In the genomic region with DNA sequence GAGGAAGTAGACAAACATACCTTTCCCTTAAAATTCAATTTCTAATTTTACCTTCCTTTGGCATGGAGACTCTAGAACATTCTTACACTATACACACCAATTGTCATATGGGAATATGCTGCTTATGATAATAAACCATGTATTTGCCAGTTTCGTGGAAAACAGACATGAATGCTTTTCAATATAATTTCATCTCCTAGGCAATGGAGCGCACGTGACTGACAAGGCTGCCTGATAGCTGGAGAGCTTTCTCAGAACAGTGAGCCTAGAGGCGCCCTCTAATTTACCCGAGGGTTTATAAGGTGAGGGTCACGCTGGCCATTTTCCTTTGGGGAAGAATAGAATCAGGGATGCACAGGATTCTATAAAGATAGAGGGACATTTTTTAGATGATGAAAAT, we compare ENCODE assay signal across 20 cellular contexts. TPM values are rescaled to one million over a fixed set of nuclear protein-coding genes. Genes with fewer than 3 reads are reported as not detected.
DNase-seq lines count a peak whose midpoint lies in the region; ATAC-seq, FAIRE-seq and TF ChIP-seq lines count a peak whose summit lies in the region.
"Had no signal": no experiment of that assay in that cellular context is flagged by ENCODE, and none has a peak within 500 bp of the region (broad histone marks: within the 10 kb centered on the region; RNA-seq: fewer than 3 reads in every experiment).

No MANE protein-coding gene starts in this region.

- peaks cover 5% of the 10 kb centered on the region for H3K4me1 Mint-ChIP-seq in activated naive CD4-positive, alpha-beta T cell treated with anti-CD3 and anti-CD28 coated beads for 36 hours (ENCODE audit: low read depth)
- peaks cover 24% of the 10 kb centered on the region for H3K4me1 Mint-ChIP-seq in central memory CD8-positive, alpha-beta T cell
- peaks cover 22% of the 10 kb centered on the region for H3K4me1 Mint-ChIP-seq in stimulated activated memory B cell treated with anti-CD40 and anti-IgM and Interleukin-4, amounts not matched to agents 10 μg/mL and 1 μg/mL and 100 μg/mL, for 72 hours
- H3K4me1 Mint-ChIP-seq in GM23338 = peaks cover 2% of the 10 kb centered on the region; the same call in 1 of the 3 replicates

- H3K27me3 Mint-ChIP-seq in activated naive CD4-positive, alpha-beta T cell treated with anti-CD3 and anti-CD28 coated beads for 36 hours (ENCODE audit: low read depth) = peaks cover 15% of the 10 kb centered on the region
- no peaks in the 10 kb centered on the region for H3K27me3 Mint-ChIP-seq in central memory CD8-positive, alpha-beta T cell
- peaks cover 18% of the 10 kb centered on the region for H3K27me3 Mint-ChIP-seq in stimulated activated memory B cell treated with anti-CD40 and anti-IgM and Interleukin-4, amounts not matched to agents 10 μg/mL and 1 μg/mL and 100 μg/mL, for 72 hours
- peaks cover 38% of the 10 kb centered on the region for H3K27me3 Mint-ChIP-seq in GM23338 (ENCODE audit: insufficient read depth, low read depth, poor library complexity)

- no peak overlapping the region for H2AFZ ChIP-seq in GM23338
- H2AFZ ChIP-seq: GM23248 had no signal

- H3K9me3 Mint-ChIP-seq in activated naive CD4-positive, alpha-beta T cell treated with anti-CD3 and anti-CD28 coated beads for 36 hours = no peaks in the 10 kb centered on the region
- no peaks in the 10 kb centered on the region for H3K9me3 Mint-ChIP-seq in central memory CD8-positive, alpha-beta T cell
- H3K9me3 Mint-ChIP-seq in stimulated activated memory B cell treated with anti-CD40 and anti-IgM and Interleukin-4, amounts not matched to agents 10 μg/mL and 1 μg/mL and 100 μg/mL, for 72 hours = no peaks in the 10 kb centered on the region
- H3K9me3 Mint-ChIP-seq in GM23338 = no peaks in the 10 kb centered on the region
- H3K9me3 Mint-ChIP-seq: activated CD4-positive, alpha-beta memory T cell treated with anti-CD3 and anti-CD28 coated beads for 36 hours; WTC11 had no signal

- no peaks in the 10 kb centered on the region for H3K79me2 ChIP-seq in GM23338 (replicated peaks; ENCODE audit: insufficient read depth)

- intact Hi-C loops in activated naive CD4-positive, alpha-beta T cell treated with anti-CD3 and anti-CD28 coated beads for 36 hours (cut with micrococcal nuclease) = loop anchor here (10.0 kb wide), 1 partner anchor 703 kb away; a partner anchor contains a TSS

- H3K4me3 ChIP-seq in GM23338 = no peak overlapping the region
- H3K4me3 ChIP-seq: GM23248 had no signal

- CTCF ChIA-PET in activated naive CD4-positive, alpha-beta T cell treated with anti-CD3 and anti-CD28 coated beads for 36 hours (lab: Charles Lee) = interaction anchor here (0.6 to 1.0 kb wide), 2 partner anchors 16 to 141 kb away, joined by 3 read pairs; no protein-coding TSS in a partner anchor

- no peak overlapping the region for H3K27ac Mint-ChIP-seq in activated naive CD4-positive, alpha-beta T cell treated with anti-CD3 and anti-CD28 coated beads for 36 hours
- no peak overlapping the region for H3K27ac Mint-ChIP-seq in central memory CD8-positive, alpha-beta T cell (ENCODE audit: low read depth)
- H3K27ac Mint-ChIP-seq in stimulated activated memory B cell treated with anti-CD40 and anti-IgM and Interleukin-4, amounts not matched to agents 10 μg/mL and 1 μg/mL and 100 μg/mL, for 72 hours = no peak overlapping the region
- H3K27ac Mint-ChIP-seq in GM23338 = no peak overlapping the region
- H3K27ac Mint-ChIP-seq: activated CD4-positive, alpha-beta memory T cell treated with anti-CD3 and anti-CD28 coated beads for 36 hours; progenitor cell of endocrine pancreas; WTC11 had no signal

- peak overlapping the region; percentile 1 for H3K4me3 Mint-ChIP-seq in activated naive CD4-positive, alpha-beta T cell treated with anti-CD3 and anti-CD28 coated beads for 36 hours
- peak overlapping the region; percentile 52 for H3K4me3 Mint-ChIP-seq in central memory CD8-positive, alpha-beta T cell
- peak overlapping the region; percentile 29 for H3K4me3 Mint-ChIP-seq in stimulated activated memory B cell treated with anti-CD40 and anti-IgM and Interleukin-4, amounts not matched to agents 10 μg/mL and 1 μg/mL and 100 μg/mL, for 72 hours
- H3K4me3 Mint-ChIP-seq in GM23338 = no peak overlapping the region
- H3K4me3 Mint-ChIP-seq: activated CD4-positive, alpha-beta memory T cell treated with anti-CD3 and anti-CD28 coated beads for 36 hours; WTC11 had no signal

- H3K36me3 Mint-ChIP-seq in activated naive CD4-positive, alpha-beta T cell treated with anti-CD3 and anti-CD28 coated beads for 36 hours (ENCODE audit: low read depth) = no peaks in the 10 kb centered on the region
- no peaks in the 10 kb centered on the region for H3K36me3 Mint-ChIP-seq in central memory CD8-positive, alpha-beta T cell (ENCODE audit: insufficient read depth)
- H3K36me3 Mint-ChIP-seq in stimulated activated memory B cell treated with anti-CD40 and anti-IgM and Interleukin-4, amounts not matched to agents 10 μg/mL and 1 μg/mL and 100 μg/mL, for 72 hours = no peaks in the 10 kb centered on the region
- no peaks in the 10 kb centered on the region for H3K36me3 Mint-ChIP-seq in GM23338 (ENCODE audit: low read depth)
- H3K36me3 Mint-ChIP-seq: activated CD4-positive, alpha-beta memory T cell treated with anti-CD3 and anti-CD28 coated beads for 36 hours; WTC11 had no signal

- ATAC-seq in central memory CD8-positive, alpha-beta T cell (replicated peaks; ENCODE audit: extremely low read depth, poor library complexity, severe bottlenecking) = no peak
- ATAC-seq in stimulated activated memory B cell treated with anti-CD40 and anti-IgM and Interleukin-4, amounts not matched to agents 10 μg/mL and 1 μg/mL and 100 μg/mL, for 72 hours = no peak
- no peak for ATAC-seq in GM23338
- ATAC-seq: WTC11 had no signal

- H3K4me1 ChIP-seq in GM23338 (ENCODE audit: insufficient read depth) = no peaks in the 10 kb centered on the region

- no peak overlapping the region for H3K4me2 ChIP-seq in GM23338
- H3K4me2 ChIP-seq: SK-N-SH had no signal

- no peak for TF ChIP-seq POLR2A in GM12891 (IDR thresholded peaks at IDR 0.05; ENCODE audit: low read depth, low read length)

- no peak for TF ChIP-seq CTCF in GM23338 (conservative IDR thresholded peaks at IDR 0.05; ENCODE audit: low read depth in 2 of 2)

- H3K27me3 ChIP-seq in GM23338 (ENCODE audit: insufficient read depth) = peaks cover 62% of the 10 kb centered on the region

- FAIRE-seq in GM12891 (lab: Jason Lieb, UNC) = peak; percentile 5
- FAIRE-seq: GM12892 had no signal

- no peaks in the 10 kb centered on the region for H3K36me3 ChIP-seq in GM23338 (ENCODE audit: insufficient read depth)

- no peaks in the 10 kb centered on the region for H3F3A ChIP-seq in GM23338 (replicated peaks; ENCODE audit: low read depth)

- H3K27ac ChIP-seq in GM23338 (ENCODE audit: low read depth) = no peak overlapping the region
- H3K27ac ChIP-seq: epithelial cell of prostate, GM23248 had no signal

- DNase-seq in activated naive CD4-positive, alpha-beta T cell treated with anti-CD3 and anti-CD28 coated beads for 36 hours = no peak
- DNase-seq in activated naive CD4-positive, alpha-beta T cell (lab: John Stamatoyannopoulos, UW) = no peak
- DNase-seq in GM12891 (ENCODE audit: insufficient read length, low spot score) (no peak), GM23338 (ENCODE audit: low spot score) (no peak)
- no peak for DNase-seq in central memory CD8-positive, alpha-beta T cell (ENCODE audit: low spot score in 2 of 2)
- no peak for DNase-seq in stimulated activated CD4-positive, alpha-beta T cell treated with anti-CD3 and anti-CD28 coated beads, Interleukin-2, amount 100 ng/mL, for 48 hours
- DNase-seq: activated CD4-positive, alpha-beta memory T cell treated with anti-CD3 and anti-CD28 coated beads for 36 hours; GM23248; head of caudate nucleus; mesendoderm; NCI-H1105; NCI-H2081 treated with DMSO at 0.1 percent for 48 hours; SK-N-SH had no signal

- no peaks in the 10 kb centered on the region for H3K9me2 ChIP-seq in GM23338 (ENCODE audit: insufficient read depth)
- H3K9me2 ChIP-seq: SK-N-SH had no signal

- H4K20me1 ChIP-seq in GM23338 (replicated peaks; ENCODE audit: insufficient read depth) = 0 out of 2 replicates have a peak, but pooled peaks cover 4% of the 10 kb centered on the region

TF ChIP-seq in GM12891, 5 proteins besides CTCF, POLR2A, EP300 and RAD21:
- TF ChIP-seq SPI1 (IDR thresholded peaks at IDR 0.05; ENCODE audit: low read depth, low read length) (no peak), POU2F2 (IDR thresholded peaks at IDR 0.05; ENCODE audit: low read depth, low read length) (no peak), TAF1 (IDR thresholded peaks at IDR 0.05; ENCODE audit: low read depth, low read length) (no peak), PAX5 (IDR thresholded peaks at IDR 0.05; ENCODE audit: insufficient read depth, low read length, severe bottlenecking) (no peak), POLR2AphosphoS5 (IDR thresholded peaks at IDR 0.05; ENCODE audit: low read depth, low read length) (no peak)

TF ChIP-seq in GM23338, 12 proteins besides CTCF, POLR2A, EP300 and RAD21:
- TF ChIP-seq STAT1 (IDR thresholded peaks at IDR 0.05; ENCODE audit: unreplicated experiment) = no peak
- TF ChIP-seq ZNF331 (CRISPR knock-in tag; IDR thresholded peaks at IDR 0.05; ENCODE audit: low read depth) = no peak
- no peak for TF ChIP-seq ZNF114 (CRISPR knock-in tag; IDR thresholded peaks at IDR 0.05)
TF ChIP-seq in GM23338: peak in this region for 0.

RNA-seq across cellular contexts. Expression of a gene that starts 56.5 kb away (rescaled TPM):
- total RNA-seq in activated naive CD4-positive, alpha-beta T cell treated with anti-CD3 and anti-CD28 coated beads for 36 hours = not detected
- 5.7 TPM for polyA plus RNA-seq in GM12891 (2012; ENCODE audit: low read depth, missing spikeins)
- 0.08 and 0.24 TPM in 2 replicates for total RNA-seq in GM23338 (2014; rRNA removed; shearing (Covaris generic))
- polyA plus RNA-seq in GM23338 (2016; fragmentation: Nextera tagmentation; extraction: Ambion mirVana) = 0.40 TPM in 1 of 2 replicates, not detected in the other
- total RNA-seq: GM23248, LHCN-M2 had no signal
- polyA plus RNA-seq: AG04450, GM23248 had no signal
